7 cellular contexts compared by ENCODE assay signal in the genomic region with DNA sequence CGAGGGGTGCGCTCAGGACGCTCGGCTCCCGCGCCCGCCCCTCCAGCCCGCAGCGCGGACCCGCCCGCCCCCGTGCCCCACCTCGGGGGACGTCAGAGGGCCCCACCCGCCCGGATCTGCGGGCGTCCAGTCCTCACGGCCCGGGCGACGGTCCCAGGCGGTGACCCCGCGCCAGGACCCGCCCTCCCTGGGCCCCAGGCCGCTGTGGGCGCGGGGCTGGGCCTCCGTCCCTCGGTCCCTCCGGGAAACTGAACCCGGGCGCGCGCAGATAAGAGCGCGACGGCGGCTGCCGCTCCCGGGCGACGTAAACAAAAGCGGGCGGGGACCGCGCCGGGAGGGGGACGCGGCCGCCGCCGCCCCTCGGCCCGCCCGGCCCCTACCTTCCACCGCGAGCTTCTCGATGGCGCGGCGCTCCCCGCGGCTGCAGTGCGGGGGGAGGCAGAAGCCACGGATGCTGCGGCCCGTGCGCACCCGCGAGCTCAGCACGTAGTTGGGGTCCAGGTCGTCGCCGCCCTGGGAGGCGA. TPM values are rescaled to one million over a fixed set of nuclear protein-coding genes. Genes with fewer than 3 reads are reported as not detected.
DNase-seq lines count a peak whose midpoint lies in the region; ATAC-seq and TF ChIP-seq lines count a peak whose summit lies in the region.
"Had no signal": no experiment of that assay in that cellular context is flagged by ENCODE, and none has a peak within 500 bp of the region (broad histone marks: within the 10 kb centered on the region; RNA-seq: fewer than 3 reads in every experiment).

No MANE protein-coding gene starts in this region.

- no peak overlapping the region for H4K8ac ChIP-seq in mesenchymal stem cell (ENCODE audit: low read length)

- H3K4me2 ChIP-seq in mesenchymal stem cell (ENCODE audit: low read length, poor library complexity, severe bottlenecking), result peak overlapping the region; percentile 42

- peak overlapping the region in 1 of 2 experiments; percentile 19 for H3K14ac ChIP-seq in mesenchymal stem cell (ENCODE audit: low read length in 2 of 2)

- no peaks in the 10 kb centered on the region for H3K36me3 Mint-ChIP-seq in activated naive CD8-positive, alpha-beta T cell treated with anti-CD3 and anti-CD28 coated beads, Interleukin-2, amount 50 U/mL, for 24 hours (ENCODE audit: low read depth)

- no peaks in the 10 kb centered on the region for H3K9me3 Mint-ChIP-seq in activated naive CD8-positive, alpha-beta T cell treated with anti-CD3 and anti-CD28 coated beads, Interleukin-2, amount 50 U/mL, for 24 hours
- H3K9me3 Mint-ChIP-seq: stimulated activated naive B cell treated with anti-CD40 and anti-IgM and Interleukin-4, amounts not matched to agents 10 μg/mL and 1 μg/mL and 100 μg/mL, for 72 hours had no signal

- H3K27me3 Mint-ChIP-seq in activated naive CD8-positive, alpha-beta T cell treated with anti-CD3 and anti-CD28 coated beads, Interleukin-2, amount 50 U/mL, for 24 hours, result peaks cover 14% of the 10 kb centered on the region

- H3K27me3 ChIP-seq in WERI-Rb-1 (ENCODE audit: insufficient read depth, low read depth, severe bottlenecking) (no peaks in the 10 kb centered on the region), mesenchymal stem cell (ENCODE audit: control insufficient read depth in 1 of 2, insufficient read depth in 1 of 2, low read length in 2 of 2) (peaks cover 10 to 15% of the 10 kb centered on the region in 2 experiments)

- no peak for DNase-seq in WERI-Rb-1
- DNase-seq in mesenchymal stem cell, result no peak
- no peak for DNase-seq in stimulated activated CD4-positive, alpha-beta T cell treated with anti-CD3 and anti-CD28 coated beads, Interleukin-4, amount 100 ng/mL, for 1 hour
- no peak for DNase-seq in activated naive CD8-positive, alpha-beta T cell treated with anti-CD3 and anti-CD28 coated beads, Interleukin-2, amount 50 U/mL, for 24 hours

- H3K4me3 Mint-ChIP-seq in activated naive CD8-positive, alpha-beta T cell treated with anti-CD3 and anti-CD28 coated beads, Interleukin-2, amount 50 U/mL, for 24 hours, result no peak overlapping the region

- ATAC-seq in activated naive CD8-positive, alpha-beta T cell treated with anti-CD3 and anti-CD28 coated beads, Interleukin-2, amount 50 U/mL, for 24 hours, result no peak
- no peak for ATAC-seq in HG03354 (IDR thresholded peaks at IDR 0.05; ENCODE audit: poor library complexity, severe bottlenecking, unreplicated experiment)

- no peak overlapping the region for H3K23ac ChIP-seq in mesenchymal stem cell (ENCODE audit: low read length in 2 of 2)

- WGBS in mesenchymal stem cell, result 4% methylated on average over 40 of the region's 78 CpGs

- peak overlapping the region; percentile 44 for H3K4me3 ChIP-seq in GM12875 (ENCODE audit: low read depth, low read length)
- H3K4me3 ChIP-seq in WERI-Rb-1 (ENCODE audit: low read depth, low read length), result peak overlapping the region; percentile 87
- peak overlapping the region; percentile 54 to 71 for H3K4me3 ChIP-seq in mesenchymal stem cell (ENCODE audit: insufficient read depth in 1 of 2, low read depth in 1 of 2, low read length in 2 of 2)

- H3K36me3 ChIP-seq in WERI-Rb-1 (peaks cover 36% of the 10 kb centered on the region), mesenchymal stem cell (ENCODE audit: control insufficient read depth in 1 of 2, insufficient read depth in 2 of 2, low read depth in 1 of 2, low read length in 2 of 2) (peaks cover 0 to 2% of the 10 kb centered on the region in 2 experiments)

- no peak overlapping the region for H2BK120ac ChIP-seq in mesenchymal stem cell (ENCODE audit: low read depth, low read length)

- TF ChIP-seq CTCF in GM12875 (IDR thresholded peaks at IDR 0.05; ENCODE audit: borderline replicate concordance, insufficient read depth, low read depth, low read length), result no peak
- TF ChIP-seq CTCF in WERI-Rb-1 (IDR thresholded peaks at IDR 0.05; ENCODE audit: low read depth, low read length), result no peak

- peaks cover 8% of the 10 kb centered on the region for H3K4me1 Mint-ChIP-seq in activated naive CD8-positive, alpha-beta T cell treated with anti-CD3 and anti-CD28 coated beads, Interleukin-2, amount 50 U/mL, for 24 hours

- peak overlapping the region; percentile 35 for H2BK15ac ChIP-seq in mesenchymal stem cell (ENCODE audit: low read depth, poor library complexity, severe bottlenecking)

- H2AK5ac ChIP-seq in mesenchymal stem cell (ENCODE audit: low read length, severe bottlenecking), result no peak overlapping the region

- H2AFZ ChIP-seq in mesenchymal stem cell (ENCODE audit: low read depth, low read length), result peak overlapping the region; percentile 15

- H3K27ac Mint-ChIP-seq in activated naive CD8-positive, alpha-beta T cell treated with anti-CD3 and anti-CD28 coated beads, Interleukin-2, amount 50 U/mL, for 24 hours, result no peak overlapping the region

- peaks cover 67% of the 10 kb centered on the region for H3K4me1 ChIP-seq in mesenchymal stem cell (ENCODE audit: control insufficient read depth, insufficient read depth, low read depth, low read length)

- no peaks in the 10 kb centered on the region for H3K9me3 ChIP-seq in WERI-Rb-1 (ENCODE audit: severe bottlenecking)
- H3K9me3 ChIP-seq in mesenchymal stem cell (ENCODE audit: control insufficient read depth, low read length), result no peaks in the 10 kb centered on the region

- H3K9ac ChIP-seq in mesenchymal stem cell (ENCODE audit: low read length), result peak overlapping the region; percentile 43

- peaks cover 2% of the 10 kb centered on the region for H3K79me1 ChIP-seq in mesenchymal stem cell (replicated peaks; ENCODE audit: low read length, poor library complexity, severe bottlenecking)

- H3K27ac ChIP-seq in WERI-Rb-1 (peak overlapping the region; percentile 74), mesenchymal stem cell (ENCODE audit: low read length, poor library complexity, severe bottlenecking) (no peak overlapping the region)

- no peak overlapping the region for H3K18ac ChIP-seq in mesenchymal stem cell (ENCODE audit: low read depth in 1 of 2, low read length in 2 of 2)

- H2BK12ac ChIP-seq in mesenchymal stem cell (ENCODE audit: low read length in 2 of 2), result no peak overlapping the region

- H4K91ac ChIP-seq in mesenchymal stem cell (ENCODE audit: low read length), result no peak overlapping the region

- H2BK5ac ChIP-seq in mesenchymal stem cell (ENCODE audit: low read depth, low read length, poor library complexity, severe bottlenecking), result no peak overlapping the region

- H3K4ac ChIP-seq in mesenchymal stem cell (ENCODE audit: low read depth in 1 of 2, low read length in 2 of 2), result no peak overlapping the region

RNA-seq across cellular contexts. Expression of gene CKB, which starts 1.1 kb away (rescaled TPM):
- polyA plus RNA-seq in mesenchymal stem cell (2013, experiment 1 of 2), result 46.1 TPM
- 46.9 TPM for polyA plus RNA-seq in mesenchymal stem cell (2013, experiment 2 of 2)

RNA-seq across cellular contexts. Expression of gene TRMT61A, which starts 7.5 kb away (rescaled TPM):
- polyA plus RNA-seq in mesenchymal stem cell (2013, experiment 1 of 2), result 3.6 TPM
- 3.8 TPM for polyA plus RNA-seq in mesenchymal stem cell (2013, experiment 2 of 2)

RNA-seq across cellular contexts. Expression of gene BAG5, which starts 41.0 kb away (rescaled TPM):
- polyA plus RNA-seq in mesenchymal stem cell (2013, experiment 1 of 2), result 14.8 TPM
- 14.4 TPM for polyA plus RNA-seq in mesenchymal stem cell (2013, experiment 2 of 2)

RNA-seq across cellular contexts. Expression of gene COA8, which starts 41.3 kb away (rescaled TPM):
- polyA plus RNA-seq in mesenchymal stem cell (2013, experiment 1 of 2), result 63.1 TPM
- polyA plus RNA-seq in mesenchymal stem cell (2013, experiment 2 of 2), result 58.9 TPM
